1 cellular context compared by ENCODE assay signal in genomic region chr2:220743203-220743602, GRCh38.
TF ChIP-seq lines count a peak whose summit lies in the region.

No MANE protein-coding gene starts in this region.

TF ChIP-seq in IMR-90, 13 proteins besides CTCF, POLR2A, EP300 and RAD21 (continued from another document):
- no peak for TF ChIP-seq CEBPB (IDR thresholded peaks at IDR 0.05; ENCODE audit: low read depth, low read length)
- TF ChIP-seq RFX5 (IDR thresholded peaks at IDR 0.05; ENCODE audit: low read depth, low read length), result no peak
- no peak for TF ChIP-seq MAZ (IDR thresholded peaks at IDR 0.05; ENCODE audit: borderline replicate concordance, low read depth, low read length)
